1 cellular context compared by ENCODE assay signal in genomic region chr20:54103762-54104600, GRCh38.
TF ChIP-seq lines count a peak whose summit lies in the region.

No MANE protein-coding gene starts in this region.

TF ChIP-seq in HepG2, 621 proteins besides CTCF, POLR2A, EP300 and RAD21 (continued from another document):
- peak; percentile 97; the same call in 1 of the 2 replicates for TF ChIP-seq ZNF710 (CRISPR knock-in tag; IDR thresholded peaks at IDR 0.05; ENCODE audit: borderline replicate concordance)
- peak; percentile 83 for TF ChIP-seq MXD4 (CRISPR knock-in tag; IDR thresholded peaks at IDR 0.05)
- TF ChIP-seq MLLT10 (CRISPR knock-in tag; IDR thresholded peaks at IDR 0.05) = no peak
- 0 out of 2 replicates have a peak, but pooled peaks have one; percentile 36 for TF ChIP-seq REL (CRISPR knock-in tag; conservative IDR thresholded peaks at IDR 0.05)
- TF ChIP-seq PITX1 (CRISPR knock-in tag; IDR thresholded peaks at IDR 0.05) = peak; percentile 97
- peak; percentile 64; the same call in 1 of the 2 replicates for TF ChIP-seq ADNP (CRISPR knock-in tag; IDR thresholded peaks at IDR 0.05)
- peak; percentile 98 for TF ChIP-seq ELF3 (CRISPR knock-in tag; IDR thresholded peaks at IDR 0.05)
- TF ChIP-seq ZSCAN9 (CRISPR knock-in tag; IDR thresholded peaks at IDR 0.05; ENCODE audit: borderline replicate concordance) = peak; percentile 98
TF ChIP-seq in HepG2: peak in this region for 365.
